In genomic region chr7:150992051-150992640, GRCh38 we compare ENCODE assay signal across 2 cellular contexts.
TF ChIP-seq lines count a peak whose summit lies in the region.

No MANE protein-coding gene starts in this region.

TF ChIP-seq in SK-N-SH, 30 proteins besides CTCF, POLR2A, EP300 and RAD21:
- no peak for TF ChIP-seq USF1 (IDR thresholded peaks at IDR 0.05; ENCODE audit: borderline replicate concordance, low read depth)
- TF ChIP-seq CHD2 (IDR thresholded peaks at IDR 0.05; ENCODE audit: low read length, partially characterized antibody): no peak
- TF ChIP-seq MEF2A (IDR thresholded peaks at IDR 0.05; ENCODE audit: borderline replicate concordance, low read depth): no peak
- TF ChIP-seq USF2 (IDR thresholded peaks at IDR 0.05; ENCODE audit: borderline replicate concordance, low read depth, low read length): no peak
- TF ChIP-seq FOSL2 (IDR thresholded peaks at IDR 0.05; ENCODE audit: borderline replicate concordance, low read depth): no peak
- TF ChIP-seq POLR2AphosphoS5 (IDR thresholded peaks at IDR 0.05; ENCODE audit: low read depth, low read length): no peak
- TF ChIP-seq RCOR1 (IDR thresholded peaks at IDR 0.05; ENCODE audit: low read length): no peak
- TF ChIP-seq YY1 (IDR thresholded peaks at IDR 0.05; ENCODE audit: low read depth): no peak
- TF ChIP-seq FOXM1 (IDR thresholded peaks at IDR 0.05; ENCODE audit: low read depth): no peak
- TF ChIP-seq MAX (IDR thresholded peaks at IDR 0.05; ENCODE audit: low read depth): no peak
- TF ChIP-seq TCF12 (IDR thresholded peaks at IDR 0.05): no peak
- TF ChIP-seq RFX5 (IDR thresholded peaks at IDR 0.05; ENCODE audit: low read length): no peak
- no peak for TF ChIP-seq NRF1 (IDR thresholded peaks at IDR 0.05; ENCODE audit: low read depth, low read length)
- no peak for TF ChIP-seq ELF1 (IDR thresholded peaks at IDR 0.05)
- no peak for TF ChIP-seq MXI1 (IDR thresholded peaks at IDR 0.05; ENCODE audit: low read depth, low read length)

TF ChIP-seq in SK-N-SH treated with all-trans-retinoic acid at 6 μM for 48 hours, 23 proteins besides CTCF, POLR2A, EP300 and RAD21:
- no peak for TF ChIP-seq TCF4 (CRISPR knock-in tag; IDR thresholded peaks at IDR 0.05; ENCODE audit: borderline replicate concordance)
- TF ChIP-seq ZFP3 (CRISPR knock-in tag; IDR thresholded peaks at IDR 0.05): no peak
- no peak for TF ChIP-seq PATZ1 (CRISPR knock-in tag; IDR thresholded peaks at IDR 0.05; ENCODE audit: borderline replicate concordance)
- no peak for TF ChIP-seq ESRRG (CRISPR knock-in tag; IDR thresholded peaks at IDR 0.05)
- no peak for TF ChIP-seq PPARA (CRISPR knock-in tag; IDR thresholded peaks at IDR 0.05; ENCODE audit: borderline replicate concordance)
- no peak for TF ChIP-seq ZNF565 (CRISPR knock-in tag; conservative IDR thresholded peaks at IDR 0.05; ENCODE audit: low read depth)
- no peak for TF ChIP-seq SNAI2 (CRISPR knock-in tag; IDR thresholded peaks at IDR 0.05)
- no peak for TF ChIP-seq OSR1 (CRISPR knock-in tag; IDR thresholded peaks at IDR 0.05)
- no peak for TF ChIP-seq RARB (CRISPR knock-in tag; IDR thresholded peaks at IDR 0.05)
- no peak for TF ChIP-seq GLIS3 (CRISPR knock-in tag; IDR thresholded peaks at IDR 0.05)
- TF ChIP-seq ISL1 (CRISPR knock-in tag; IDR thresholded peaks at IDR 0.05): no peak
- TF ChIP-seq TSHZ2 (CRISPR knock-in tag; IDR thresholded peaks at IDR 0.05): no peak
- no peak for TF ChIP-seq BACH2 (CRISPR knock-in tag; IDR thresholded peaks at IDR 0.05; ENCODE audit: borderline replicate concordance)
- TF ChIP-seq ARNTL (CRISPR knock-in tag; IDR thresholded peaks at IDR 0.05; ENCODE audit: borderline replicate concordance, low read depth): no peak
- TF ChIP-seq ZFP30 (CRISPR knock-in tag; IDR thresholded peaks at IDR 0.05): no peak
- TF ChIP-seq ZNF8 (CRISPR knock-in tag; IDR thresholded peaks at IDR 0.05): no peak
- no peak for TF ChIP-seq CSDC2 (CRISPR knock-in tag; IDR thresholded peaks at IDR 0.05)
- TF ChIP-seq CSRNP3 (CRISPR knock-in tag; IDR thresholded peaks at IDR 0.05): no peak
- no peak for TF ChIP-seq CREB5 (CRISPR knock-in tag; IDR thresholded peaks at IDR 0.05; ENCODE audit: low read depth)
TF ChIP-seq in SK-N-SH treated with all-trans-retinoic acid at 6 μM for 48 hours: peak in this region for 0.
